17 cellular contexts compared by ENCODE assay signal in the genomic region with DNA sequence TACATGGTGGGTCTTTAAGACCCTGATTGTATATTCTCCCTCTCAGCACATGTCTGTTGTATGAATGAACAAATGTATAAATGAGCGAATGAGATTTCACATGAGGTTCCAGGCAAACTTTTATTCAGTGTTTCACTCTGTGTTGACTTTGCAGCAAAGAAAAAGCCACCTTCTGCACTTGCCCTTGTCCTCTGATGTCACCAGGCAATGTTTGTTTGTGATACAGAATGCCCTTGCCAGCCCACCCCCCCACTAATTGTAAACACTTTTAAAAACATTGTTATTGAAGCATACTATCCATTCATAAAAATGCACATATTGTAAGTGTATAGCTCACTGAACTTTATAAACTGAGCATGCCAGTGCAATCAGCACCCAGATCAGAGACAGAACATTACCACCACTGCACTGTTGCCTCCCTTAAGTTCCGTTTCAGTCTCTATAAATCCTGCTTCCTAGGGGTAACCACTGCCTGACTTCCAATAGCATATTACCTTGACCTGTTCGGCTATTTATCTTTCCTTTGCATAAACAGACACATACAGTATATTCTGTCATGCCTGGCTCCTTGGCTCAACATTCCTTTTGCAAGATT. TPM values are rescaled to one million over a fixed set of nuclear protein-coding genes. Genes with fewer than 3 reads are reported as not detected.
A peak's percentile ranks its signal among the peaks of the same experiment; 100 is the strongest.
DNase-seq lines count a peak whose midpoint lies in the region; ATAC-seq and TF ChIP-seq lines count a peak whose summit lies in the region.
"Had no signal": no experiment of that assay in that cellular context is flagged by ENCODE, and none has a peak within 500 bp of the region (broad histone marks: within the 10 kb centered on the region; RNA-seq: fewer than 3 reads in every experiment).

No MANE protein-coding gene starts in this region.

- peak overlapping the region; percentile 86 for H3K4me2 ChIP-seq in PC-9

- H3K9me3 Mint-ChIP-seq in T-helper 1 cell treated with Interleukin-12 subunit alpha and Interleukin-12 subunit beta and Interleukin-4 antibody, amounts not matched to agents 30 μg/mL and 1 μg/mL, for 36 hours, result peaks cover 7% of the 10 kb centered on the region
- no peaks in the 10 kb centered on the region for H3K9me3 Mint-ChIP-seq in progenitor cell of endocrine pancreas (ENCODE audit: low read depth)

- TF ChIP-seq EP300 in gastroesophageal sphincter (IDR thresholded peaks at IDR 0.05), result no peak

- WGBS in spleen, 5 donors, result 76 to 87% (median 80%) methylated on average over 3 of the region's 3 CpGs
- 60 to 64% methylated on average over 3 of the region's 3 CpGs for WGBS in gastroesophageal sphincter (ENCODE audit: low coverage in 1 of 2), 2 donors

- no TSS peak for BruUV-seq in PC-9 (replicated peaks; lab: Mats Ljungman, UMichigan)

- H2AFZ ChIP-seq in PC-9, result no peak overlapping the region

- H3K36me3 ChIP-seq in PC-9 (ENCODE audit: low read depth) (no peaks in the 10 kb centered on the region), spleen (no peaks in the 10 kb centered on the region), gastroesophageal sphincter (no peaks in the 10 kb centered on the region)
- H3K36me3 ChIP-seq: left ventricle myocardium inferior had no signal

- H3K27ac Mint-ChIP-seq in T-helper 1 cell treated with Interleukin-12 subunit alpha and Interleukin-12 subunit beta and Interleukin-4 antibody, amounts not matched to agents 30 μg/mL and 1 μg/mL, for 36 hours, result peak overlapping the region; percentile 83
- H3K27ac Mint-ChIP-seq in progenitor cell of endocrine pancreas, result no peak overlapping the region

- POLR2A ChIA-PET in PC-9 (lab: Charles Lee; ENCODE audit: unreplicated experiment), result interaction anchor here (1.1 kb wide), 1 partner anchor 11 kb away, joined by 9 read pairs; a partner anchor contains a TSS

- H4K20me1 ChIP-seq in PC-9 (ENCODE audit: insufficient read depth), result no peaks in the 10 kb centered on the region

- no peaks in the 10 kb centered on the region for H3K27me3 Mint-ChIP-seq in T-helper 1 cell treated with Interleukin-12 subunit alpha and Interleukin-12 subunit beta and Interleukin-4 antibody, amounts not matched to agents 30 μg/mL and 1 μg/mL, for 36 hours (ENCODE audit: low read depth)
- peaks cover 40% of the 10 kb centered on the region for H3K27me3 Mint-ChIP-seq in progenitor cell of endocrine pancreas

- TF ChIP-seq CTCF in PC-9 (conservative IDR thresholded peaks at IDR 0.05) (no peak), spleen (IDR thresholded peaks at IDR 0.05 in 8 of 11, conservative IDR thresholded peaks at IDR 0.05 in 3 of 11) (no peak), gastroesophageal sphincter (IDR thresholded peaks at IDR 0.05) (no peak), progenitor cell of endocrine pancreas (IDR thresholded peaks at IDR 0.05; ENCODE audit: unreplicated experiment) (no peak)

- peak overlapping the region; percentile 99 for H3K27ac ChIP-seq in PC-9
- peak overlapping the region; percentile 95 for H3K27ac ChIP-seq in epithelial cell of prostate
- peak overlapping the region in 7 of 8 donors; percentile 52 to 86 (median 77) for H3K27ac ChIP-seq in spleen
- H3K27ac ChIP-seq in gastroesophageal sphincter, result no peak overlapping the region
- H3K27ac ChIP-seq: left ventricle myocardium inferior had no signal

- no peaks in the 10 kb centered on the region for H3K9me2 ChIP-seq in PC-9 (ENCODE audit: insufficient read depth)

- H3K4me1 ChIP-seq in PC-9 (replicated peaks; ENCODE audit: insufficient read depth), result peaks cover 69% of the 10 kb centered on the region
- H3K4me1 ChIP-seq in spleen, result peaks cover 20 to 64% (median 57%) of the 10 kb centered on the region in 6 donors
- H3K4me1 ChIP-seq in gastroesophageal sphincter, result peaks cover 0 to 15% (median 5%) of the 10 kb centered on the region in 3 donors

- peaks cover 67% of the 10 kb centered on the region for H3F3A ChIP-seq in PC-9 (ENCODE audit: insufficient read depth, low read depth)

- H3K36me3 Mint-ChIP-seq in T-helper 1 cell treated with Interleukin-12 subunit alpha and Interleukin-12 subunit beta and Interleukin-4 antibody, amounts not matched to agents 30 μg/mL and 1 μg/mL, for 36 hours (ENCODE audit: low read depth), result peaks cover 3% of the 10 kb centered on the region
- no peaks in the 10 kb centered on the region for H3K36me3 Mint-ChIP-seq in progenitor cell of endocrine pancreas (ENCODE audit: insufficient read depth)

- H3K9me3 ChIP-seq in PC-9 (ENCODE audit: insufficient read depth, low read depth) (no peaks in the 10 kb centered on the region), spleen (no peaks in the 10 kb centered on the region), gastroesophageal sphincter (no peaks in the 10 kb centered on the region)
- H3K9me3 ChIP-seq: left ventricle myocardium inferior had no signal

- CTCF ChIA-PET in PC-9 (lab: Charles Lee), result interaction anchor here (1.0 kb wide), 1 partner anchor 169 kb away, joined by 9 read pairs; no protein-coding TSS in a partner anchor

- peak overlapping the region; percentile 40; the same call in 1 of the 2 replicates for H3K4me3 ChIP-seq in PC-9
- H3K4me3 ChIP-seq in spleen, result no peak overlapping the region
- H3K4me3 ChIP-seq in gastroesophageal sphincter, result no peak overlapping the region
- H3K4me3 ChIP-seq: left ventricle myocardium inferior had no signal

- no peak for DNase-seq in T-helper 1 cell
- DNase-seq in PC-9, result no peak
- DNase-seq in epithelial cell of prostate (ENCODE audit: low read depth, low spot score), result no peak
- DNase-seq in spleen, result no peak
- no peak for DNase-seq in progenitor cell of endocrine pancreas (ENCODE audit: low spot score, unreplicated experiment)
- DNase-seq: activated effector memory CD4-positive, alpha-beta T cell treated with anti-CD3 and anti-CD28 coated beads, Interleukin-2, amount 50 U/mL, for 16 hours; dermis blood vessel endothelial cell; EL; foreskin melanocyte; left ventricle myocardium inferior; NCI-H446; stimulated activated CD4-positive, alpha-beta T cell treated with anti-CD3 and anti-CD28 coated beads, Interleukin-2, amount 100 ng/mL, for 48 hours had no signal

- intact Hi-C loops in PC-9 (cut with micrococcal nuclease; ENCODE audit: unreplicated experiment), result loop anchor here (5.0 kb wide), 1 partner anchor 171 kb away; no protein-coding TSS in a partner anchor
- intact Hi-C loops in spleen (cut with DNase I; ENCODE audit: low total_unique reads), result no loop called here

- peak overlapping the region; percentile 9 for H3K4me3 Mint-ChIP-seq in T-helper 1 cell treated with Interleukin-12 subunit alpha and Interleukin-12 subunit beta and Interleukin-4 antibody, amounts not matched to agents 30 μg/mL and 1 μg/mL, for 36 hours
- H3K4me3 Mint-ChIP-seq in progenitor cell of endocrine pancreas (ENCODE audit: low read depth), result no peak overlapping the region

- no peaks in the 10 kb centered on the region for H3K79me2 ChIP-seq in PC-9 (ENCODE audit: low read depth)
- H3K79me2 ChIP-seq: parathyroid adenoma had no signal

- H3K27me3 ChIP-seq in PC-9 (ENCODE audit: insufficient read depth, low read depth) (no peaks in the 10 kb centered on the region), spleen (replicated peaks in 1 of 7) (no peaks in the 10 kb centered on the region), gastroesophageal sphincter (no peaks in the 10 kb centered on the region)

- H3K4me1 Mint-ChIP-seq in T-helper 1 cell treated with Interleukin-12 subunit alpha and Interleukin-12 subunit beta and Interleukin-4 antibody, amounts not matched to agents 30 μg/mL and 1 μg/mL, for 36 hours (ENCODE audit: low read depth), result peaks cover 39% of the 10 kb centered on the region
- peaks cover 27% of the 10 kb centered on the region for H3K4me1 Mint-ChIP-seq in progenitor cell of endocrine pancreas (ENCODE audit: low read depth)

- ATAC-seq in HG03457 (IDR thresholded peaks at IDR 0.05; ENCODE audit: unreplicated experiment), result no peak
- ATAC-seq in gastroesophageal sphincter, result no peak

- TF ChIP-seq POLR2A in spleen (IDR thresholded peaks at IDR 0.05) (no peak), gastroesophageal sphincter (IDR thresholded peaks at IDR 0.05) (no peak)

RNA-seq across cellular contexts. Expression of a gene that starts 11.3 kb away (rescaled TPM):
- total RNA-seq in PC-9 (2021), result 115 and 118 TPM in 2 replicates
- total RNA-seq in spleen, result 100 to 1,000 TPM in 4 of 7 donors, 10 to 100 TPM in 3; 79.0 to 183 (median 103) TPM
- 10 to 100 TPM; 58.0 to 75.3 (median 62.9) TPM for polyA plus RNA-seq in spleen
- total RNA-seq in gastroesophageal sphincter, result 100 to 1,000 TPM in 1 of 4 donors, 10 to 100 TPM in 3; 65.3 to 110 (median 67.6) TPM
- 98.9 and 103 TPM in 2 replicates for total RNA-seq in progenitor cell of endocrine pancreas

RNA-seq across cellular contexts. Expression of a gene that starts 50.5 kb away (rescaled TPM):
- total RNA-seq in PC-9 (2021), result 0.45 and 1.3 TPM in 2 replicates
- 10 to 100 TPM in 4 of 7 donors, 1 to 10 TPM in 3; 4.6 to 27.3 (median 11.7) TPM for total RNA-seq in spleen
- 1 to 10 TPM in 1 of 3 donors, under 1 TPM in 2; 0.24 to 1.9 (median 0.72) TPM for polyA plus RNA-seq in spleen
- total RNA-seq in gastroesophageal sphincter, result 1 to 10 TPM in 1 of 4 donors, under 1 TPM in 2, not detected in 1; 0.10 to 4.0 (median 0.46) TPM
- 0.46 and 0.49 TPM in 2 replicates for total RNA-seq in progenitor cell of endocrine pancreas
- total RNA-seq: left ventricle myocardium inferior, M059J had no signal

Comparison
In these comparisons a context has a peak if more than half of its experiments do, and no peak if none do; other contexts are left out.
1. H3K27ac ChIP-seq: peak in PC-9 (single experiment), epithelial cell of prostate (single experiment) and spleen (7 of 8); none in gastroesophageal sphincter (0 of 4).